ENCODE assay signal across 12 cellular contexts in genomic region chr6:124854338-124854922, GRCh38.
DNase-seq lines count a peak whose midpoint lies in the region; ATAC-seq and TF ChIP-seq lines count a peak whose summit lies in the region.
"Had no signal": no experiment of that assay in that cellular context is flagged by ENCODE, and none has a peak within 500 bp of the region (broad histone marks: within the 10 kb centered on the region; RNA-seq: fewer than 3 reads in every experiment).

No MANE protein-coding gene starts in this region.

- intact Hi-C loops in A673 (cut with micrococcal nuclease; ENCODE audit: unreplicated experiment) = loop anchor here (10.0 kb wide), 2 partner anchors 1050 to 1460 kb away; partner anchors contain the start of gene NKAIN2
- intact Hi-C loops in activated CD4-positive, alpha-beta T cell treated with anti-CD3 and anti-CD28 coated beads, Interleukin-2, amount 10 ng/mL, durations not matched to agents 24 days and 14 days (cut with micrococcal nuclease) = loop anchor here (10.0 kb wide), 1 partner anchor 1050 kb away; the partner anchor contains the start of gene NKAIN2
- intact Hi-C loops in gastrocnemius medialis (cut with DNase I; ENCODE audit: low total_unique reads) = no loop called here

- H3K27me3 Mint-ChIP-seq in activated CD4-positive, alpha-beta T cell treated with anti-CD3 and anti-CD28 coated beads, Interleukin-2, amount 10 ng/mL, durations not matched to agents 24 days and 14 days = peaks cover 2% of the 10 kb centered on the region
- H3K27me3 Mint-ChIP-seq: stimulated activated naive CD8-positive, alpha-beta T cell treated with anti-CD3 and anti-CD28 coated beads, Interleukin-15, amount 100 ng/mL, for 72 hours had no signal

- H3K4me3 ChIP-seq in A673 (ENCODE audit: low read depth, low read length, poor library complexity, severe bottlenecking) (no peak overlapping the region), epithelial cell of proximal tubule (ENCODE audit: low read depth, low read length) (no peak overlapping the region), gastrocnemius medialis (no peak overlapping the region)

- no peaks in the 10 kb centered on the region for H3K36me3 Mint-ChIP-seq in activated CD4-positive, alpha-beta T cell treated with anti-CD3 and anti-CD28 coated beads, Interleukin-2, amount 10 ng/mL, durations not matched to agents 24 days and 14 days (ENCODE audit: low read depth)

- no peaks in the 10 kb centered on the region for H3K9me3 Mint-ChIP-seq in activated CD4-positive, alpha-beta T cell treated with anti-CD3 and anti-CD28 coated beads, Interleukin-2, amount 10 ng/mL, durations not matched to agents 24 days and 14 days
- H3K9me3 Mint-ChIP-seq: stimulated activated naive CD8-positive, alpha-beta T cell treated with anti-CD3 and anti-CD28 coated beads, Interleukin-15, amount 100 ng/mL, for 72 hours had no signal

- in situ Hi-C loops in gastrocnemius medialis (cut with MboI; ENCODE audit: low sequenced_read_pairs in 4 of 4) = no loop called here

- DNase-seq in A673 (ENCODE audit: low spot score) (peak; percentile 38), EH (ENCODE audit: low read depth) (peak; percentile 6), NCI-H774 (lab: John Stamatoyannopoulos, UW) (peak; percentile 50), epithelial cell of proximal tubule (ENCODE audit: low read depth) (no peak), substantia nigra (lab: John Stamatoyannopoulos, UW) (no peak), gastrocnemius medialis (no peak)
- no peak for DNase-seq in activated CD4-positive, alpha-beta T cell treated with anti-CD3 and anti-CD28 coated beads, Interleukin-2, amount 10 ng/mL, durations not matched to agents 24 days and 14 days
- DNase-seq: activated CD4-positive, alpha-beta T cell treated with anti-CD3 and anti-CD28 coated beads for 48 hours; cerebellar nuclear complex; NCI-H524 treated with DMSO at 0.1 percent for 48 hours; stimulated activated naive CD8-positive, alpha-beta T cell treated with anti-CD3 and anti-CD28 coated beads, Interleukin-15, amount 100 ng/mL, for 72 hours had no signal

- no peak overlapping the region for H3K4me3 Mint-ChIP-seq in activated CD4-positive, alpha-beta T cell treated with anti-CD3 and anti-CD28 coated beads, Interleukin-2, amount 10 ng/mL, durations not matched to agents 24 days and 14 days
- H3K4me3 Mint-ChIP-seq: stimulated activated naive CD8-positive, alpha-beta T cell treated with anti-CD3 and anti-CD28 coated beads, Interleukin-15, amount 100 ng/mL, for 72 hours had no signal

- H3K27me3 ChIP-seq in A673 (replicated peaks; ENCODE audit: insufficient read depth, low read depth, low read length, poor library complexity) (no peaks in the 10 kb centered on the region), gastrocnemius medialis (no peaks in the 10 kb centered on the region)

- no TSS peak for BruUV-seq in A673 (replicated peaks; lab: Mats Ljungman, UMichigan)

- H3K4me1 Mint-ChIP-seq in activated CD4-positive, alpha-beta T cell treated with anti-CD3 and anti-CD28 coated beads, Interleukin-2, amount 10 ng/mL, durations not matched to agents 24 days and 14 days = no peaks in the 10 kb centered on the region
- H3K4me1 Mint-ChIP-seq: stimulated activated naive CD8-positive, alpha-beta T cell treated with anti-CD3 and anti-CD28 coated beads, Interleukin-15, amount 100 ng/mL, for 72 hours had no signal

- H3K27ac ChIP-seq in A673 (ENCODE audit: low read depth, low read length, poor library complexity, severe bottlenecking) (no peak overlapping the region), substantia nigra (ENCODE audit: low read depth, low read length, poor library complexity, severe bottlenecking) (no peak overlapping the region), gastrocnemius medialis (no peak overlapping the region)

- TF ChIP-seq CTCF in A673 (conservative IDR thresholded peaks at IDR 0.05; ENCODE audit: low read depth, low read length) (peak; percentile 62; the same call in 1 of the 2 replicates), epithelial cell of proximal tubule (conservative IDR thresholded peaks at IDR 0.05; ENCODE audit: low read depth, low read length) (peak; percentile 3), gastrocnemius medialis (IDR thresholded peaks at IDR 0.05 in 4 of 5, conservative IDR thresholded peaks at IDR 0.05 in 1 of 5) (no peak)

- H3K36me3 ChIP-seq in A673 (ENCODE audit: insufficient read depth, low read length, poor library complexity, severe bottlenecking) (no peaks in the 10 kb centered on the region), gastrocnemius medialis (no peaks in the 10 kb centered on the region)

- POLR2A ChIA-PET in A673 (lab: Charles Lee; ENCODE audit: low non-redundant PET) = no interaction called here

- CTCF ChIA-PET in A673 (lab: Charles Lee) = interaction anchor here (0.8 kb wide), 1 partner anchor 1052 kb away, joined by 3 read pairs; no protein-coding TSS in a partner anchor

- TF ChIP-seq POLR2A in gastrocnemius medialis (IDR thresholded peaks at IDR 0.05) = no peak

- ATAC-seq in GM19023 (IDR thresholded peaks at IDR 0.05; ENCODE audit: unreplicated experiment) (no peak), gastrocnemius medialis (no peak)
- ATAC-seq: stimulated activated naive CD8-positive, alpha-beta T cell treated with anti-CD3 and anti-CD28 coated beads, Interleukin-15, amount 100 ng/mL, for 72 hours had no signal

- H3K9me3 ChIP-seq in A673 (ENCODE audit: low read depth, low read length, poor library complexity, severe bottlenecking) (no peaks in the 10 kb centered on the region), gastrocnemius medialis (no peaks in the 10 kb centered on the region)

- no peak overlapping the region for H3K27ac Mint-ChIP-seq in activated CD4-positive, alpha-beta T cell treated with anti-CD3 and anti-CD28 coated beads, Interleukin-2, amount 10 ng/mL, durations not matched to agents 24 days and 14 days
- H3K27ac Mint-ChIP-seq: stimulated activated naive CD8-positive, alpha-beta T cell treated with anti-CD3 and anti-CD28 coated beads, Interleukin-15, amount 100 ng/mL, for 72 hours had no signal

- H3K4me1 ChIP-seq in A673 (ENCODE audit: insufficient read depth, low read length, poor library complexity, severe bottlenecking) = peaks cover 14% of the 10 kb centered on the region
- no peaks in the 10 kb centered on the region for H3K4me1 ChIP-seq in gastrocnemius medialis

Comparison
In these comparisons a context has a peak if more than half of its experiments do, and no peak if none do; other contexts are left out.
1. DNase-seq: peak in A673 (single experiment), EH (single experiment) and NCI-H774 (single experiment); none in epithelial cell of proximal tubule (single experiment), substantia nigra (0 of 49), activated CD4-positive, alpha-beta T cell treated with anti-CD3 and anti-CD28 coated beads, Interleukin-2, amount 10 ng/mL, durations not matched to agents 24 days and 14 days (single experiment) and gastrocnemius medialis (0 of 2).
2. CTCF ChIP-seq: peak in A673 (single experiment) and epithelial cell of proximal tubule (single experiment); none in gastrocnemius medialis (0 of 5).